8 cellular contexts compared by ENCODE assay signal in the genomic region with DNA sequence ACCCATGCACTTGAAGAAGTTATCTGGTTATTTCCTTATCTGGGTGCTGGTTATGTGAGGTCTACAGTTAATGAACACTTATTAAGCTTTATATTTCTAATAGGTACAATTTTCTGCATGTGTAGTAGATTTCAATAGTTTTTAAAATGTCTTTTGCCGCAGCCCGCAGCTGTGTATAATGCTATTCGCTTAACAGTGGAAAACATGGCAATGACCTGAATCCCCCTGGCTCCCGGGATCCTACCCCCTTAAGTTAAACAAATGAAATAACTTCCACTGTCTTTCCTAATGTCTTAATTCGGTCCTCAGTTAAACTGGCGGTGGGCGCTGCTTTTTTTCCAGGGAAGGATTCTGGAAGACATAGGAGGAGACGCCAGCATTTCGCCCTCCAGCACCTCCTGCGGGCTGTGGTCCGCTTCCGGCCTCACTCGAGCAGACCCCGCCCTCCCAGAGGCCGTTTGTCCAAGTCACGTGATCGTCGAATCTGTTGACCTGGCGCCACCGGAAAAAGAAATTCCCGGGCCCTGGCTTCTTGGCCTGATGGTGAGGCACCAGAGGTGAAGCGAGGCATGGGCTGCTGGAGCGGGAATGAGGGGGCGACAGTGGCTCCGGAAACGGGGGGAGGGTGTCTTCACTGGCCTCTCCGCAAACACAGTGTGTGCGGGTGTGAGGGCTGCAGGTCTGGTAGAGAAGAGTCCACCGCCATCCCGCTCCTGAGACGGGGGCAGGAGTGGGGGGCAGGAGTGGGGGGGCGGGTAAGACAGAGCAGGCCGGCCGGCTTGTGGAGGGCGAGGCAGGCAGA. TPM values are rescaled to one million over a fixed set of nuclear protein-coding genes. Genes with fewer than 3 reads are reported as not detected.
DNase-seq lines count a peak whose midpoint lies in the region; ATAC-seq and FAIRE-seq lines count a peak whose summit lies in the region.

No MANE protein-coding gene starts in this region.

- DNase-seq in CD4-positive, alpha-beta memory T cell: peak; percentile 27 to 67 (median 35)
- DNase-seq in RCC 7860 (ENCODE audit: low spot score): peak; percentile 57
- DNase-seq in activated T-helper 2 cell treated with anti-CD3 and anti-CD28 coated beads, Interferon-gamma antibody, Interleukin-2, Interleukin-4, amounts not matched to agents 10 μg/mL and 5 μg/mL and 100 μg/mL, durations not matched to agents 14 hours and 24 hours and 36 hours (ENCODE audit: low spot score): peak; percentile 67
- peak; percentile 85 for DNase-seq in fibroblast of peridontal ligament (ENCODE audit: extremely low read depth)
- peak; percentile 31 to 71 (median 39) for DNase-seq in naive thymus-derived CD4-positive, alpha-beta T cell

- intact Hi-C loops in CD4-positive, alpha-beta memory T cell (cut with micrococcal nuclease): loop anchor here (2.0 kb wide), 1 partner anchor 19 kb away; no protein-coding TSS in a partner anchor
- intact Hi-C loops in activated T-helper 2 cell treated with anti-CD3 and anti-CD28 coated beads, Interferon-gamma antibody, Interleukin-2, Interleukin-4, amounts not matched to agents 10 μg/mL and 5 μg/mL and 100 μg/mL, durations not matched to agents 14 hours and 24 hours and 36 hours (cut with micrococcal nuclease): no loop called here
- intact Hi-C loops in naive thymus-derived CD4-positive, alpha-beta T cell (cut with micrococcal nuclease): loop anchor here (1.0 to 5.0 kb wide), 3 partner anchors 19 to 84 kb away; partner anchors contain the start of gene UBE2Q2 (in 1 of the 2)

- POLR2A ChIA-PET in CD4-positive, alpha-beta memory T cell (lab: Charles Lee; ENCODE audit: partially characterized antibody): interaction anchor here (1.0 to 1.3 kb wide), 2 partner anchors 85 to 305 kb away, joined by 3 to 5 read pairs; partner anchors contain the start of gene UBE2Q2
- POLR2A ChIA-PET in naive thymus-derived CD4-positive, alpha-beta T cell (lab: Charles Lee): interaction anchor here (0.6 kb wide), 1 partner anchor 989 kb away, joined by 3 read pairs; no protein-coding TSS in a partner anchor

- ATAC-seq in GM19467 (IDR thresholded peaks at IDR 0.05; ENCODE audit: unreplicated experiment): peak; percentile 80
- peak; percentile 90 for ATAC-seq in naive thymus-derived CD4-positive, alpha-beta T cell

- H3K36me3 Mint-ChIP-seq in CD4-positive, alpha-beta memory T cell: no peaks in the 10 kb centered on the region
- H3K36me3 Mint-ChIP-seq in IgD-negative memory B cell: no peaks in the 10 kb centered on the region
- no peaks in the 10 kb centered on the region for H3K36me3 Mint-ChIP-seq in activated T-helper 2 cell treated with anti-CD3 and anti-CD28 coated beads, Interferon-gamma antibody, Interleukin-2, Interleukin-4, amounts not matched to agents 10 μg/mL and 5 μg/mL and 100 μg/mL, durations not matched to agents 14 hours and 24 hours and 36 hours (ENCODE audit: low read depth)
- no peaks in the 10 kb centered on the region for H3K36me3 Mint-ChIP-seq in naive thymus-derived CD4-positive, alpha-beta T cell
- no peaks in the 10 kb centered on the region for H3K36me3 Mint-ChIP-seq in stimulated activated naive CD8-positive, alpha-beta T cell treated with anti-CD3 and anti-CD28 coated beads, Interleukin-15, Interleukin-2, amounts not matched to agents 100 ng/mL and 50 ng/mL, for 24 hours (ENCODE audit: low read depth)

- CTCF ChIA-PET in CD4-positive, alpha-beta memory T cell (lab: Charles Lee; ENCODE audit: partially characterized antibody): interaction anchor here (1.2 to 2.5 kb wide), 5 partner anchors 10 to 163 kb away, joined by 3 to 8 read pairs (median 3); no protein-coding TSS in a partner anchor
- CTCF ChIA-PET in naive thymus-derived CD4-positive, alpha-beta T cell (lab: Charles Lee): no interaction called here

- H3K36me3 ChIP-seq in CD4-positive, alpha-beta memory T cell (ENCODE audit: insufficient read depth, low read length): no peaks in the 10 kb centered on the region
- H3K36me3 ChIP-seq in naive thymus-derived CD4-positive, alpha-beta T cell (ENCODE audit: control insufficient read depth in 2 of 3, insufficient read depth in 3 of 3, low read length in 3 of 3): no peaks in the 10 kb centered on the region

- H3K27ac ChIP-seq in CD4-positive, alpha-beta memory T cell (ENCODE audit: low read depth, low read length): peak overlapping the region; percentile 36
- H3K27ac ChIP-seq in naive thymus-derived CD4-positive, alpha-beta T cell (ENCODE audit: low read depth, low read length): peak overlapping the region; percentile 82

- H3K4me3 Mint-ChIP-seq in CD4-positive, alpha-beta memory T cell: peak overlapping the region; percentile 79 to 92 (median 88)
- H3K4me3 Mint-ChIP-seq in IgD-negative memory B cell: peak overlapping the region; percentile 84 to 97 (median 95)
- H3K4me3 Mint-ChIP-seq in activated T-helper 2 cell treated with anti-CD3 and anti-CD28 coated beads, Interferon-gamma antibody, Interleukin-2, Interleukin-4, amounts not matched to agents 10 μg/mL and 5 μg/mL and 100 μg/mL, durations not matched to agents 14 hours and 24 hours and 36 hours (ENCODE audit: low read depth): peak overlapping the region; percentile 93
- H3K4me3 Mint-ChIP-seq in naive thymus-derived CD4-positive, alpha-beta T cell: peak overlapping the region; percentile 83 to 92 (median 87)
- peak overlapping the region; percentile 88 for H3K4me3 Mint-ChIP-seq in stimulated activated naive CD8-positive, alpha-beta T cell treated with anti-CD3 and anti-CD28 coated beads, Interleukin-15, Interleukin-2, amounts not matched to agents 100 ng/mL and 50 ng/mL, for 24 hours

- H3K4me1 Mint-ChIP-seq in CD4-positive, alpha-beta memory T cell: peaks cover 5 to 26% (median 13%) of the 10 kb centered on the region in 4 donors
- peaks cover 7 to 25% (median 9%) of the 10 kb centered on the region in 3 donors for H3K4me1 Mint-ChIP-seq in IgD-negative memory B cell
- peaks cover 19% of the 10 kb centered on the region for H3K4me1 Mint-ChIP-seq in activated T-helper 2 cell treated with anti-CD3 and anti-CD28 coated beads, Interferon-gamma antibody, Interleukin-2, Interleukin-4, amounts not matched to agents 10 μg/mL and 5 μg/mL and 100 μg/mL, durations not matched to agents 14 hours and 24 hours and 36 hours (ENCODE audit: low read depth)
- peaks cover 6 to 20% (median 16%) of the 10 kb centered on the region in 7 donors for H3K4me1 Mint-ChIP-seq in naive thymus-derived CD4-positive, alpha-beta T cell
- peaks cover 21% of the 10 kb centered on the region for H3K4me1 Mint-ChIP-seq in stimulated activated naive CD8-positive, alpha-beta T cell treated with anti-CD3 and anti-CD28 coated beads, Interleukin-15, Interleukin-2, amounts not matched to agents 100 ng/mL and 50 ng/mL, for 24 hours (ENCODE audit: low read depth)

- peak overlapping the region; percentile 66 to 82 for H3K4me3 ChIP-seq in CD4-positive, alpha-beta memory T cell (ENCODE audit: low read length in 2 of 2)
- H3K4me3 ChIP-seq in naive thymus-derived CD4-positive, alpha-beta T cell (ENCODE audit: low read length): peak overlapping the region; percentile 64

- no peaks in the 10 kb centered on the region for H3K9me3 Mint-ChIP-seq in CD4-positive, alpha-beta memory T cell
- no peaks in the 10 kb centered on the region for H3K9me3 Mint-ChIP-seq in IgD-negative memory B cell
- no peaks in the 10 kb centered on the region for H3K9me3 Mint-ChIP-seq in activated T-helper 2 cell treated with anti-CD3 and anti-CD28 coated beads, Interferon-gamma antibody, Interleukin-2, Interleukin-4, amounts not matched to agents 10 μg/mL and 5 μg/mL and 100 μg/mL, durations not matched to agents 14 hours and 24 hours and 36 hours
- H3K9me3 Mint-ChIP-seq in naive thymus-derived CD4-positive, alpha-beta T cell: no peaks in the 10 kb centered on the region
- H3K9me3 Mint-ChIP-seq in stimulated activated naive CD8-positive, alpha-beta T cell treated with anti-CD3 and anti-CD28 coated beads, Interleukin-15, Interleukin-2, amounts not matched to agents 100 ng/mL and 50 ng/mL, for 24 hours: no peaks in the 10 kb centered on the region

- no peaks in the 10 kb centered on the region for H3K27me3 ChIP-seq in CD4-positive, alpha-beta memory T cell (ENCODE audit: insufficient read depth, low read length)
- H3K27me3 ChIP-seq in naive thymus-derived CD4-positive, alpha-beta T cell (ENCODE audit: control insufficient read depth in 2 of 2, insufficient read depth in 2 of 2, low read length in 2 of 2): no peaks in the 10 kb centered on the region

- H3K4me1 ChIP-seq in CD4-positive, alpha-beta memory T cell (ENCODE audit: insufficient read depth, low read length): peaks cover 8% of the 10 kb centered on the region
- peaks cover 0 to 4% of the 10 kb centered on the region in 2 donors for H3K4me1 ChIP-seq in naive thymus-derived CD4-positive, alpha-beta T cell (ENCODE audit: control insufficient read depth in 2 of 2, insufficient read depth in 2 of 2, low read length in 2 of 2)

- no peak for FAIRE-seq in RCC 7860 (lab: Jason Lieb, UNC)

- no peaks in the 10 kb centered on the region for H3K9me3 ChIP-seq in CD4-positive, alpha-beta memory T cell (ENCODE audit: control insufficient read depth in 1 of 2, low read length in 2 of 2)
- H3K9me3 ChIP-seq in naive thymus-derived CD4-positive, alpha-beta T cell (ENCODE audit: control insufficient read depth in 2 of 3, low read length in 3 of 3): no peaks in the 10 kb centered on the region

- peak overlapping the region; percentile 67 to 84 (median 72) for H3K27ac Mint-ChIP-seq in CD4-positive, alpha-beta memory T cell
- H3K27ac Mint-ChIP-seq in IgD-negative memory B cell: peak overlapping the region; percentile 28 to 92 (median 80)
- H3K27ac Mint-ChIP-seq in activated T-helper 2 cell treated with anti-CD3 and anti-CD28 coated beads, Interferon-gamma antibody, Interleukin-2, Interleukin-4, amounts not matched to agents 10 μg/mL and 5 μg/mL and 100 μg/mL, durations not matched to agents 14 hours and 24 hours and 36 hours: peak overlapping the region; percentile 94
- H3K27ac Mint-ChIP-seq in naive thymus-derived CD4-positive, alpha-beta T cell: peak overlapping the region; percentile 68 to 95 (median 88)
- peak overlapping the region; percentile 94 for H3K27ac Mint-ChIP-seq in stimulated activated naive CD8-positive, alpha-beta T cell treated with anti-CD3 and anti-CD28 coated beads, Interleukin-15, Interleukin-2, amounts not matched to agents 100 ng/mL and 50 ng/mL, for 24 hours

- H3K27me3 Mint-ChIP-seq in CD4-positive, alpha-beta memory T cell: peaks cover 0 to 2% of the 10 kb centered on the region in 2 donors
- H3K27me3 Mint-ChIP-seq in IgD-negative memory B cell: peaks cover 2% of the 10 kb centered on the region
- peaks cover 2% of the 10 kb centered on the region for H3K27me3 Mint-ChIP-seq in activated T-helper 2 cell treated with anti-CD3 and anti-CD28 coated beads, Interferon-gamma antibody, Interleukin-2, Interleukin-4, amounts not matched to agents 10 μg/mL and 5 μg/mL and 100 μg/mL, durations not matched to agents 14 hours and 24 hours and 36 hours (ENCODE audit: low read depth)
- H3K27me3 Mint-ChIP-seq in naive thymus-derived CD4-positive, alpha-beta T cell: peaks cover 0 to 5% (median 0%) of the 10 kb centered on the region in 5 donors
- H3K27me3 Mint-ChIP-seq in stimulated activated naive CD8-positive, alpha-beta T cell treated with anti-CD3 and anti-CD28 coated beads, Interleukin-15, Interleukin-2, amounts not matched to agents 100 ng/mL and 50 ng/mL, for 24 hours: no peaks in the 10 kb centered on the region

RNA-seq across cellular contexts. Expression of gene CSPG4, which starts 45.6 kb away (rescaled TPM):
- not detected for total RNA-seq in CD4-positive, alpha-beta memory T cell
- not detected for polyA plus RNA-seq in CD4-positive, alpha-beta memory T cell
- not detected for polyA plus RNA-seq in IgD-negative memory B cell
- 0.02 TPM in 1 of 2 replicates, not detected in the other for total RNA-seq in activated T-helper 2 cell treated with anti-CD3 and anti-CD28 coated beads, Interferon-gamma antibody, Interleukin-2, Interleukin-4, amounts not matched to agents 10 μg/mL and 5 μg/mL and 100 μg/mL, durations not matched to agents 14 hours and 24 hours and 36 hours
- total RNA-seq in naive thymus-derived CD4-positive, alpha-beta T cell: not detected
- not detected for polyA plus RNA-seq in naive thymus-derived CD4-positive, alpha-beta T cell

Comparison
In these comparisons a context has a peak if more than half of its experiments do, and no peak if none do; other contexts are left out.
1. Peak in every context shown above with its lines: DNase-seq, ATAC-seq, H3K4me3 ChIP-seq and H3K27ac ChIP-seq.
2. DNase-seq: peak in every context shown above with its lines; median percentile 85 in fibroblast of peridontal ligament; 67 in activated T-helper 2 cell treated with anti-CD3 and anti-CD28 coated beads, Interferon-gamma antibody, Interleukin-2, Interleukin-4, amounts not matched to agents 10 μg/mL and 5 μg/mL and 100 μg/mL, durations not matched to agents 14 hours and 24 hours and 36 hours; 57 in RCC 7860; 39 in naive thymus-derived CD4-positive, alpha-beta T cell; 35 in CD4-positive, alpha-beta memory T cell.